ENCODE assay signal across 8 cellular contexts in genomic region chr9:137605146-137606004, GRCh38. TPM values are rescaled to one million over a fixed set of nuclear protein-coding genes. Genes with fewer than 3 reads are reported as not detected.
A peak's percentile ranks its signal among the peaks of the same experiment; 100 is the strongest.
DNase-seq lines count a peak whose midpoint lies in the region; TF ChIP-seq lines count a peak whose summit lies in the region.

A gene with protein sequence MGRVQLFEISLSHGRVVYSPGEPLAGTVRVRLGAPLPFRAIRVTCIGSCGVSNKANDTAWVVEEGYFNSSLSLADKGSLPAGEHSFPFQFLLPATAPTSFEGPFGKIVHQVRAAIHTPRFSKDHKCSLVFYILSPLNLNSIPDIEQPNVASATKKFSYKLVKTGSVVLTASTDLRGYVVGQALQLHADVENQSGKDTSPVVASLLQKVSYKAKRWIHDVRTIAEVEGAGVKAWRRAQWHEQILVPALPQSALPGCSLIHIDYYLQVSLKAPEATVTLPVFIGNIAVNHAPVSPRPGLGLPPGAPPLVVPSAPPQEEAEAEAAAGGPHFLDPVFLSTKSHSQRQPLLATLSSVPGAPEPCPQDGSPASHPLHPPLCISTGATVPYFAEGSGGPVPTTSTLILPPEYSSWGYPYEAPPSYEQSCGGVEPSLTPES (plus strand): TSS chr9:137605686. CDS start chr9:137605718, 32 bp downstream.

- H3K27me3 ChIP-seq in HAP-1 (ENCODE audit: low read depth), result no peaks in the 10 kb centered on the region
- H3K27me3 ChIP-seq in MM.1S (replicated peaks; ENCODE audit: insufficient read depth, low read length), result peaks cover 7% of the 10 kb centered on the region
- no peaks in the 10 kb centered on the region for H3K27me3 ChIP-seq in testis

- H3K36me3 Mint-ChIP-seq in activated naive CD4-positive, alpha-beta T cell treated with anti-CD3 and anti-CD28 coated beads, Interleukin-2, amount 50 U/mL, for 24 hours, result no peaks in the 10 kb centered on the region
- H3K36me3 Mint-ChIP-seq in osteocyte (ENCODE audit: unreplicated experiment), result no peaks in the 10 kb centered on the region

- H3K4me1 ChIP-seq in ES-I3 (ENCODE audit: insufficient read depth, low read length), result no peaks in the 10 kb centered on the region; the same call in 1 of the 2 replicates
- H3K4me1 ChIP-seq in HAP-1, result peaks cover 10% of the 10 kb centered on the region
- H3K4me1 ChIP-seq in MM.1S (ENCODE audit: low read length), result 0 out of 2 replicates have a peak, but pooled peaks cover 4% of the 10 kb centered on the region
- peaks cover 22% of the 10 kb centered on the region for H3K4me1 ChIP-seq in testis

- H3K9me2 ChIP-seq in MM.1S (replicated peaks; ENCODE audit: insufficient read depth, low read length), result no peaks in the 10 kb centered on the region

- H3K27me3 Mint-ChIP-seq in activated naive CD4-positive, alpha-beta T cell treated with anti-CD3 and anti-CD28 coated beads, Interleukin-2, amount 50 U/mL, for 24 hours, result no peaks in the 10 kb centered on the region
- no peaks in the 10 kb centered on the region for H3K27me3 Mint-ChIP-seq in osteocyte (ENCODE audit: unreplicated experiment)

- H4K20me1 ChIP-seq in MM.1S (ENCODE audit: insufficient read depth, low read length), result no peaks in the 10 kb centered on the region

- peak within 1 kb of the TSS; percentile 99 for H3K4me2 ChIP-seq in MM.1S (ENCODE audit: low read depth, low read length)

- peaks cover 8% of the 10 kb centered on the region; the same call in 1 of the 2 replicates for H3F3A ChIP-seq in MM.1S (ENCODE audit: insufficient read depth, low read length)

- DNase-seq in HAP-1 (ENCODE audit: low spot score in 2 of 2) (peak; percentile 89 to 95), MM.1S (peak; percentile 95), SKM-1 (lab: John Stamatoyannopoulos, UW; ENCODE audit: unreplicated experiment) (peak; percentile 78), head of caudate nucleus (peak; percentile 62 to 97 (median 91)), osteocyte (ENCODE audit: extremely low spot score, unreplicated experiment) (peak; percentile 96), testis (peak; percentile 93)

- peak within 1 kb of the TSS; percentile 38; the same call in 1 of the 2 replicates for H3K27ac ChIP-seq in MM.1S (ENCODE audit: low read length)
- peak within 1 kb of the TSS; percentile 3 to 72 for H3K27ac ChIP-seq in testis

- H3K9ac ChIP-seq in ES-I3 (ENCODE audit: low read depth, low read length) (peak within 1 kb of the TSS; percentile 81), MM.1S (ENCODE audit: low read length) (peak within 1 kb of the TSS; percentile 62)

- H3K9me3 Mint-ChIP-seq in activated naive CD4-positive, alpha-beta T cell treated with anti-CD3 and anti-CD28 coated beads, Interleukin-2, amount 50 U/mL, for 24 hours, result no peaks in the 10 kb centered on the region
- H3K9me3 Mint-ChIP-seq in osteocyte (ENCODE audit: unreplicated experiment), result no peaks in the 10 kb centered on the region

- TF ChIP-seq POLR2A in testis (IDR thresholded peaks at IDR 0.05), result no peak

- H3K4me3 Mint-ChIP-seq in activated naive CD4-positive, alpha-beta T cell treated with anti-CD3 and anti-CD28 coated beads, Interleukin-2, amount 50 U/mL, for 24 hours, result peak within 1 kb of the TSS; percentile 82
- H3K4me3 Mint-ChIP-seq in osteocyte (ENCODE audit: unreplicated experiment), result peak within 1 kb of the TSS; percentile 70

- H3K9me3 ChIP-seq in ES-I3 (ENCODE audit: control insufficient read depth, insufficient read depth, low read length) (no peaks in the 10 kb centered on the region), HAP-1 (no peaks in the 10 kb centered on the region), MM.1S (replicated peaks; ENCODE audit: insufficient read depth, low read length) (no peaks in the 10 kb centered on the region), testis (no peaks in the 10 kb centered on the region)

- TF ChIP-seq CTCF in MM.1S (IDR thresholded peaks at IDR 0.05; ENCODE audit: low read length) (no peak), osteocyte (IDR thresholded peaks at IDR 0.05) (no peak), testis (IDR thresholded peaks at IDR 0.05) (no peak)

- H2AFZ ChIP-seq in MM.1S (ENCODE audit: low read length), result peak within 1 kb of the TSS; percentile 58; the same call in 1 of the 2 replicates

- H3K27ac Mint-ChIP-seq in activated naive CD4-positive, alpha-beta T cell treated with anti-CD3 and anti-CD28 coated beads, Interleukin-2, amount 50 U/mL, for 24 hours, result no peak within 1 kb of the TSS
- H3K27ac Mint-ChIP-seq in osteocyte (ENCODE audit: unreplicated experiment), result no peak within 1 kb of the TSS

- in situ Hi-C loops in HAP-1 (cut with MboI; ENCODE audit: low sequenced_read_pairs), result no loop called here

- intact Hi-C loops in head of caudate nucleus (cut with DNase I), result no loop called here
- intact Hi-C loops in testis (cut with DNase I; ENCODE audit: low total_unique reads), result no loop called here

- peaks cover 20% of the 10 kb centered on the region for H3K4me1 Mint-ChIP-seq in activated naive CD4-positive, alpha-beta T cell treated with anti-CD3 and anti-CD28 coated beads, Interleukin-2, amount 50 U/mL, for 24 hours
- H3K4me1 Mint-ChIP-seq in osteocyte (ENCODE audit: unreplicated experiment), result peaks cover 21% of the 10 kb centered on the region

- WGBS in testis, 2 donors, result 1 to 2% methylated on average over 9 to 25 of the region's 109 CpGs

- H3K79me2 ChIP-seq in MM.1S (ENCODE audit: low read length), result peaks cover 21% of the 10 kb centered on the region

- H3K36me3 ChIP-seq in ES-I3 (ENCODE audit: insufficient read depth, low read length), result no peaks in the 10 kb centered on the region
- H3K36me3 ChIP-seq in HAP-1 (replicated peaks), result no peaks in the 10 kb centered on the region
- H3K36me3 ChIP-seq in MM.1S (replicated peaks; ENCODE audit: insufficient read depth, low read length), result no peaks in the 10 kb centered on the region
- no peaks in the 10 kb centered on the region for H3K36me3 ChIP-seq in testis (ENCODE audit: low read depth, missing control alignments)

- H3K4me3 ChIP-seq in HAP-1 (peak within 1 kb of the TSS; percentile 43), MM.1S (ENCODE audit: low read length) (peak within 1 kb of the TSS; percentile 71), testis (peak within 1 kb of the TSS; percentile 67 to 69)

RNA-seq across cellular contexts. Expression of the gene that starts here (rescaled TPM):
- total RNA-seq in osteocyte (28.7 and 30.2 TPM in 2 replicates), testis (10 to 100 TPM; 38.2 to 47.6 TPM)
- polyA plus RNA-seq in testis (ENCODE audit: insufficient read depth, low read depth, low replicate concordance), result 36.8 TPM

Comparison
In these comparisons a context has a peak if more than half of its experiments do, and no peak if none do; other contexts are left out.
1. Peak in every context shown above with its lines: DNase-seq, H3K4me3 ChIP-seq and H3K27ac ChIP-seq.